ENCODE assay signal across 26 cellular contexts in the genomic region with DNA sequence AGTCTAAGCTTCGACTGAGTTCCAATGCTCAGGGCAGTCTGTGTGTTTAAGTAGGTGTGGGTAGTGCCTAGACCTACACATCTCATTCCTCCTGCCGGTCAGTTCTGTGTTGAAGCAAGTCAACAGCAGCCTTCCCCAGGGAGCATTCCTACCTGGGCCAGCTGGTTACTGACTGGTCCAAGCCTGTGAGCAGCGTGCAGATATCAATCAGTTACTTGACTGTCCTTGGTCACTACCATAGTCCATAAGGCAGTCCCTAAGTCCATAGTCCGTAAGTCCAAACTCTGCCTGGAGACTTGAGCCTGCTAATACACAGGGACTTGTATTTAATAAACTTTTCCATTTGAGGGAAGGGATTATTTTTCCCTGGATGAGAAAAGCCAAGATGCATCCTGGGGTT.
DNase-seq lines count a peak whose midpoint lies in the region; ATAC-seq, FAIRE-seq and TF ChIP-seq lines count a peak whose summit lies in the region.
"Had no signal": no experiment of that assay in that cellular context is flagged by ENCODE, and none has a peak within 500 bp of the region (broad histone marks: within the 10 kb centered on the region; RNA-seq: fewer than 3 reads in every experiment).

No MANE protein-coding gene starts in this region.

- H3K9ac ChIP-seq in H1 (replicated peaks in 1 of 4; ENCODE audit: extremely low read depth in 1 of 4, low read depth in 3 of 4, low read length in 3 of 4): no peak overlapping the region

- H3K18ac ChIP-seq in H1 (ENCODE audit: extremely low read depth, low read length): no peak overlapping the region

- H4K5ac ChIP-seq in H1 (ENCODE audit: insufficient read length, low read depth, low read length): no peak overlapping the region

- peak; percentile 2 to 7 for DNase-seq in activated T-cell treated with anti-CD3 and anti-CD28 coated beads, Interleukin-2, amount 50 U/mL, for 48 hours
- DNase-seq in activated T-cell treated with anti-CD3 and anti-CD28 coated beads for 4 hours (no peak), H1 (ENCODE audit: low read depth in 1 of 2, low spot score in 2 of 2) (no peak), right lobe of liver (no peak), NCI-H146 treated with DMSO at 0.1 percent for 48 hours (lab: John Stamatoyannopoulos, UW; ENCODE audit: unreplicated experiment) (no peak), activated gamma-delta T cell (lab: John Stamatoyannopoulos, UW) (no peak)
- DNase-seq: CD8-positive, alpha-beta memory T cell; DMS 273 treated with DMSO at 0.1 percent for 48 hours; DMS79; EL; GDM1; HFFc6; IMR-90; KG1; NCI-H1048; NCI-H1417; NCI-H1694 treated with DMSO at 0.1 percent for 48 hours; NCI-H2081; NCI-H2227 treated with DMSO at 0.1 percent for 48 hours; NCI-H526 treated with DMSO at 0.1 percent for 48 hours; RPMI8226 had no signal

- TF ChIP-seq EP300 in H1 (IDR thresholded peaks at IDR 0.05; ENCODE audit: borderline replicate concordance in 1 of 2, low read depth in 2 of 2, low read length in 2 of 2): no peak

- H3K56ac ChIP-seq in H1 (replicated peaks; ENCODE audit: insufficient read length, low read depth, low read length): no peak overlapping the region

- 95% methylated on average over 4 of the region's 4 CpGs; no CpG with 5 or more reads in 1 of the 2 experiments for WGBS in H1 (ENCODE audit: extremely low coverage in 1 of 2, insufficient coverage in 1 of 2, insufficient read length in 1 of 2, insufficient replicate concordance in 2 of 2, low coverage in 1 of 2, low lambda C conversion rate in 2 of 2, missing lambda C conversion rate in 1 of 2), 2 experiments
- 71% methylated on average over 4 of the region's 4 CpGs for WGBS in right lobe of liver (ENCODE audit: insufficient coverage, low coverage, low lambda C conversion rate, missing lambda C conversion rate)

- H3K23me2 ChIP-seq in H1 (ENCODE audit: low read depth, low read length): no peaks in the 10 kb centered on the region

- H3K4me1 ChIP-seq in H1 (replicated peaks in 1 of 4; ENCODE audit: control insufficient read depth in 3 of 4, insufficient read depth in 4 of 4, low read length in 3 of 4): peaks cover 6 to 21% (median 14%) of the 10 kb centered on the region in 4 experiments
- H3K4me1 ChIP-seq in right lobe of liver: no peaks in the 10 kb centered on the region
- H3K4me1 ChIP-seq: SJSA1 had no signal

- POLR2A ChIA-PET in H1 (lab: Charles Lee; ENCODE audit: partially characterized antibody): no interaction called here

- no peak overlapping the region for H4K91ac ChIP-seq in H1 (replicated peaks; ENCODE audit: insufficient read length, low read length)

- H3K9me3 ChIP-seq in H1 (ENCODE audit: insufficient read depth in 2 of 2, low read depth in 1 of 2, low read length in 1 of 2) (no peaks in the 10 kb centered on the region), right lobe of liver (no peaks in the 10 kb centered on the region)
- H3K9me3 ChIP-seq: HAP-1, SJSA1 had no signal

- H2BK20ac ChIP-seq in H1 (ENCODE audit: low read length): no peak overlapping the region

- peak; percentile 38 to 87 (median 56) for ATAC-seq in right lobe of liver
- ATAC-seq in GM18519 (IDR thresholded peaks at IDR 0.05; ENCODE audit: low FRiP score, unreplicated experiment): no peak
- ATAC-seq: GM12878 had no signal

- no peaks in the 10 kb centered on the region for H4K20me1 ChIP-seq in H1 (replicated peaks in 1 of 2; ENCODE audit: control insufficient read depth in 1 of 2, insufficient read depth in 2 of 2, low read length in 2 of 2)

- H3K4ac ChIP-seq in H1 (replicated peaks; ENCODE audit: insufficient read length, low read depth, low read length): peak overlapping the region; percentile 36

- H3K23ac ChIP-seq in H1 (ENCODE audit: insufficient read length): no peak overlapping the region

- H3K36me3 ChIP-seq in H1 (ENCODE audit: control insufficient read depth in 2 of 4, insufficient read depth in 4 of 4, low read length in 3 of 4) (peaks cover 0 to 3% (median 0%) of the 10 kb centered on the region in 4 experiments; a peak in 3 of 8 replicates), right lobe of liver (peaks cover 0 to 34% (median 25%) of the 10 kb centered on the region in 4 donors)

- H3K27me3 ChIP-seq in H1 (replicated peaks in 1 of 4; ENCODE audit: control insufficient read depth in 3 of 4, extremely low read depth in 1 of 4, insufficient read depth in 3 of 4, low read length in 3 of 4) (no peaks in the 10 kb centered on the region), right lobe of liver (no peaks in the 10 kb centered on the region)
- H3K27me3 ChIP-seq: SJSA1 had no signal

- no peak for FAIRE-seq in H1 (lab: Jason Lieb, UNC)
- FAIRE-seq: GM12878 had no signal

- no peak overlapping the region for H2BK120ac ChIP-seq in H1 (replicated peaks; ENCODE audit: low read depth, low read length)

- H3K79me1 ChIP-seq in H1 (ENCODE audit: low read depth, low read length): peaks cover 2% of the 10 kb centered on the region; the same call in 1 of the 2 replicates

- intact Hi-C loops in right lobe of liver (cut with DNase I): no loop called here

- no peak overlapping the region for H2AFZ ChIP-seq in H1 (ENCODE audit: low read length)

- TF ChIP-seq CTCF in H1 (IDR thresholded peaks at IDR 0.05; ENCODE audit: control extremely low read depth in 1 of 3, insufficient read depth in 1 of 3, low read depth in 1 of 3, low read length in 3 of 3) (no peak), right lobe of liver (IDR thresholded peaks at IDR 0.05) (no peak)

- no peak overlapping the region for H3K14ac ChIP-seq in H1 (ENCODE audit: insufficient read length)

- H4K8ac ChIP-seq in H1 (ENCODE audit: extremely low read depth, insufficient read depth, low read length): no peak overlapping the region

- H3K27ac ChIP-seq in H1 (ENCODE audit: low read depth, low read length): no peak overlapping the region
- H3K27ac ChIP-seq in right lobe of liver: no peak overlapping the region
- H3K27ac ChIP-seq: 22Rv1, SJSA1 had no signal

- H3K79me2 ChIP-seq in H1 (ENCODE audit: control insufficient read depth in 1 of 2, insufficient read depth in 2 of 2, low read length in 2 of 2): 0 out of 4 replicates have a peak, but pooled peaks cover 0 to 3% of the 10 kb centered on the region in 2 experiments

- TF ChIP-seq RAD21 in H1 (IDR thresholded peaks at IDR 0.05 in 1 of 2, conservative IDR thresholded peaks at IDR 0.05 in 1 of 2; ENCODE audit: low read depth in 2 of 2, low read length in 2 of 2): no peak

- CTCF ChIA-PET in H1 (lab: Charles Lee; ENCODE audit: partially characterized antibody): no interaction called here

- no peak overlapping the region for H2AK5ac ChIP-seq in H1 (ENCODE audit: low read depth, low read length)

- H3K4me3 ChIP-seq in H1 (ENCODE audit: extremely low read depth in 1 of 4, insufficient read depth in 2 of 4, low read depth in 3 of 4, low read length in 4 of 4) (no peak overlapping the region), right lobe of liver (no peak overlapping the region)
- H3K4me3 ChIP-seq: GM12878, HAP-1, SJSA1 had no signal

- no peak overlapping the region; the same call in 1 of the 2 replicates for H2BK5ac ChIP-seq in H1 (ENCODE audit: low read depth, low read length)

- H2BK15ac ChIP-seq in H1 (ENCODE audit: low read length): no peak overlapping the region

- no peak overlapping the region for H3K4me2 ChIP-seq in H1 (ENCODE audit: insufficient read depth in 1 of 2, low read depth in 2 of 2, low read length in 2 of 2)

- no peak for TF ChIP-seq POLR2A in H1 (IDR thresholded peaks at IDR 0.05; ENCODE audit: control extremely low read depth in 1 of 2, low read depth in 2 of 2, low read length in 2 of 2)
- TF ChIP-seq POLR2A in right lobe of liver (IDR thresholded peaks at IDR 0.05): no peak

- H2BK12ac ChIP-seq in H1 (ENCODE audit: low read depth, low read length): no peak overlapping the region

TF ChIP-seq in H1, 55 proteins besides CTCF, POLR2A, EP300 and RAD21 (continues in another document):
- TF ChIP-seq JUND (IDR thresholded peaks at IDR 0.05; ENCODE audit: low read length) (no peak), JUN (IDR thresholded peaks at IDR 0.05; ENCODE audit: low read depth, low read length) (no peak), CTBP2 (IDR thresholded peaks at IDR 0.05; ENCODE audit: borderline replicate concordance, insufficient read depth, insufficient read length, low read length) (no peak), POU5F1 (IDR thresholded peaks at IDR 0.05; ENCODE audit: low read depth, low read length) (no peak), SIN3A (conservative IDR thresholded peaks at IDR 0.05 in 1 of 2, IDR thresholded peaks at IDR 0.05 in 1 of 2; ENCODE audit: low read depth in 1 of 2, low read length in 2 of 2) (no peak)

Comparison
In these comparisons a context has a peak if more than half of its experiments do, and no peak if none do; other contexts are left out.
1. DNase-seq: peak in activated T-cell treated with anti-CD3 and anti-CD28 coated beads, Interleukin-2, amount 50 U/mL, for 48 hours (2 of 2); none in activated T-cell treated with anti-CD3 and anti-CD28 coated beads for 4 hours (single experiment), H1 (0 of 2), right lobe of liver (0 of 3), NCI-H146 treated with DMSO at 0.1 percent for 48 hours (single experiment) and activated gamma-delta T cell (single experiment).